ENCODE assay signal across 28 cellular contexts in the genomic region with DNA sequence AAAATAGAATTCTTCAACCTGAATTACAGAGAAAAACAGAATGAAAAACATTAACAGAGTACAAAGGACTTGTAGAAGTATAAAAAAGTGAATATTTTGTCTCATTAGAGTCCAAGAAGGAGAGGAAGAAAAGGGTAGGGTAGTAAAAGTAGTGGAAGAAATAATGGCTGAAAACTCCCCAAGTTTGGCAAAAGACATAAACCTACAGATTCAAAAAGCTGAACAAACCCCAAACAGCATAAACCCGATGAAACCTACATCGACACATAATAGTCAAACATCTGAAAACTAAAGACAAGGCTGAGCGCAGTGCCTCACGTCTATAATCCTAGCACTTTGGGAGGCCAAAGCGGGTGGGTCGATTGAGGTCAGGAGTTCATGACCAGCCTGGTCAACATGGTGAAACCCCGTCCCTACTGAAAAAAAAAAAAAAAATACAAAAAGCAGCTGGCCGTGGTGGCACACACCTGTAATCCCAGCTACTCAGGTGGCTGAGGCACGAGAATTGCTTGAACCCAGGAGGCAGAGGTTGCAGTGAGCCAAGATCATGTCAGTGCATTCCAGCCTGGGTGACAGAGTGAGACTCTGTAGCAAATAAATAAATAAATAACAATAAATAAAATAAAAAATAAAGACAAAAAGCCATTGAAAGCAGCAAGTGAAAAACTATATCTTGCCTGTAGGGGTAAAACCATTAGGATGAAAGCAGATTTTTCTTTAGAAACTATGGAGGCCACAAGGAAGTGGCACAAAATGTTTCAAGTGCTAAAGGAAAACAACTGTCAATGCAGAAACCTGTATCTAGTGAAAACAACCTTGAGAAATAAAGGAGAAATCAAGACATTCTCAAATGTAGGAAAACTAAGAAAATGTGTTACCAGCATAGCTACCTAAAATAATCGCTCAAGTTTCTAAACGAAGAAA. TPM values are rescaled to one million over a fixed set of nuclear protein-coding genes. Genes with fewer than 3 reads are reported as not detected.
"Had no signal": no experiment of that assay in that cellular context is flagged by ENCODE, and none has a peak within 500 bp of the region (broad histone marks: within the 10 kb centered on the region; RNA-seq: fewer than 3 reads in every experiment).

No MANE protein-coding gene starts in this region.

- H3K27ac ChIP-seq: adrenal gland, ascending aorta, brain microvascular endothelial cell, dorsolateral prefrontal cortex, esophagus muscularis mucosa, right atrium auricular region, upper lobe of right lung had no signal

- H3K4me1 ChIP-seq: adrenal gland, ascending aorta, esophagus muscularis mucosa had no signal

- H3K27ac Mint-ChIP-seq: activated CD4-positive, alpha-beta memory T cell treated with anti-CD3 and anti-CD28 coated beads for 36 hours; activated CD8-positive, alpha-beta memory T cell treated with anti-CD3 and anti-CD28 coated beads, Interleukin-2, amount 10 ng/mL, durations not matched to agents 7 days and 5 days; activated naive CD8-positive, alpha-beta T cell; activated T-helper 2 cell treated with anti-CD3 and anti-CD28 coated beads, Interferon-gamma antibody, Interleukin-2, Interleukin-4, amounts not matched to agents 10 μg/mL and 5 μg/mL and 100 μg/mL, durations not matched to agents 14 hours and 24 hours and 36 hours; natural killer cell; progenitor cell of endocrine pancreas; T-helper 2 cell treated with Interferon-gamma antibody and Interleukin-4, amounts not matched to agents 5 μg/mL and 100 μg/mL, for 36 hours had no signal

- H3K27me3 ChIP-seq: adrenal gland, ascending aorta, brain microvascular endothelial cell, dorsolateral prefrontal cortex, esophagus muscularis mucosa, right atrium auricular region, upper lobe of right lung had no signal

- FAIRE-seq: colon, endothelial cell of umbilical vein, frontal cortex had no signal

- H3K9me3 Mint-ChIP-seq: effector memory CD8-positive, alpha-beta T cell; natural killer cell; T-helper 2 cell treated with Interferon-gamma antibody and Interleukin-4, amounts not matched to agents 5 μg/mL and 100 μg/mL, for 36 hours had no signal

- ATAC-seq: activated CD8-positive, alpha-beta memory T cell treated with anti-CD3 and anti-CD28 coated beads, Interleukin-2, amount 10 ng/mL, durations not matched to agents 7 days and 5 days; effector memory CD8-positive, alpha-beta T cell; natural killer cell; upper lobe of right lung had no signal

- H3K27me3 Mint-ChIP-seq: activated CD4-positive, alpha-beta memory T cell treated with anti-CD3 and anti-CD28 coated beads for 36 hours; activated CD8-positive, alpha-beta memory T cell treated with anti-CD3 and anti-CD28 coated beads, Interleukin-2, amount 10 ng/mL, durations not matched to agents 7 days and 5 days; activated naive CD8-positive, alpha-beta T cell; effector memory CD8-positive, alpha-beta T cell; progenitor cell of endocrine pancreas had no signal

- DNase-seq: activated CD4-positive, alpha-beta memory T cell treated with anti-CD3 and anti-CD28 coated beads for 36 hours; activated CD4-positive, alpha-beta T cell treated with anti-CD3 and anti-CD28 coated beads for 48 hours; activated CD8-positive, alpha-beta memory T cell treated with anti-CD3 and anti-CD28 coated beads, Interleukin-2, amount 10 ng/mL, durations not matched to agents 7 days and 5 days; activated naive CD4-positive, alpha-beta T cell; activated T-cell treated with anti-CD3 and anti-CD28 coated beads for 4 hours; adrenal gland; brain microvascular endothelial cell; caudate nucleus; dorsolateral prefrontal cortex; effector memory CD8-positive, alpha-beta T cell; hippocampal formation; left ventricle myocardium superior; midbrain; natural killer cell; stimulated activated CD4-positive, alpha-beta T cell treated with anti-CD3 and anti-CD28 coated beads, Interleukin-4, amount 100 ng/mL, for 24 hours; stimulated activated naive CD8-positive, alpha-beta T cell treated with anti-CD3 and anti-CD28 coated beads, Interleukin-15, Interleukin-2, amounts not matched to agents 100 U/mL and 50 U/mL, for 24 hours; upper lobe of right lung had no signal

- H3K4me3 Mint-ChIP-seq: activated CD4-positive, alpha-beta memory T cell treated with anti-CD3 and anti-CD28 coated beads for 36 hours; activated CD8-positive, alpha-beta memory T cell treated with anti-CD3 and anti-CD28 coated beads, Interleukin-2, amount 10 ng/mL, durations not matched to agents 7 days and 5 days; activated naive CD8-positive, alpha-beta T cell; effector memory CD8-positive, alpha-beta T cell; natural killer cell; T-helper 2 cell treated with Interferon-gamma antibody and Interleukin-4, amounts not matched to agents 5 μg/mL and 100 μg/mL, for 36 hours had no signal

- H3K9me3 ChIP-seq: adrenal gland, ascending aorta, esophagus muscularis mucosa, right atrium auricular region, upper lobe of right lung had no signal

RNA-seq across cellular contexts. Expression of gene TOMM20L, which starts 20.2 kb away (rescaled TPM):
- total RNA-seq: activated CD4-positive, alpha-beta memory T cell treated with anti-CD3 and anti-CD28 coated beads for 36 hours; activated CD8-positive, alpha-beta memory T cell treated with anti-CD3 and anti-CD28 coated beads, Interleukin-2, amount 10 ng/mL, durations not matched to agents 7 days and 5 days; activated T-helper 2 cell treated with anti-CD3 and anti-CD28 coated beads, Interferon-gamma antibody, Interleukin-2, Interleukin-4, amounts not matched to agents 10 μg/mL and 5 μg/mL and 100 μg/mL, durations not matched to agents 14 hours and 24 hours and 36 hours; ascending aorta; endothelial cell of umbilical vein; esophagus muscularis mucosa; frontal cortex; left ventricle myocardium superior; osteocyte; right atrium auricular region; upper lobe of right lung had no signal
